ENCODE assay signal across 8 cellular contexts in the genomic region with DNA sequence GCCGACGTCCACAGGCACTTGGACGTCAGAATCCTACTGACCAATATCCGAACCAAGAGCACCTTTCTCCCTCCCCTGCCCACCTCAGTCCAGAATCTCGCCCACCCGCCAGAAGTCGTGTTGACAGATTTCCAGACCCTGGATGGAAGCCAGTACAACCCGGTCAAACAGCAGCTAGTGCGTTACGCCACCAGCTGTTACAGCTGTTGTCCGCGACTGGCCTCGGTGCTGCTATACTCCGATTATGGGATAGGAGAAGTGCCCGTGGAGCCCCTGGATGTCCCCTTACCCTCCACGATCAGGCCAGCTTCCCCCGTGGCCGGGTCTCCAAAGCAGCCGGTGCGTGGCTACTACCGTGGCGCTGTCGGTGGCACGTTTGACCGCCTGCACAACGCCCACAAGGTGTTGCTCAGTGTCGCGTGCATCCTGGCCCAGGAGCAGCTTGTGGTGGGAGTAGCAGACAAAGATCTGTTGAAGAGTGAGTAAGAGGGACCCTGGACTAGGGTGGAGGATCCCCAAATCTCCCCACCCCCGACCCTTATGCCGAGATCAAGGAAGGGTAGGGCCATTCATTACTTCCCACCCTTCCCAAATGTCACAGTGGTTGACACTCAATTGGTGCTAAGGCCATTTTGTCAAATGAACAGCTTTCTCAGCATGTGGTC. TPM values are rescaled to one million over a fixed set of nuclear protein-coding genes. Genes with fewer than 3 reads are reported as not detected.
A peak's percentile ranks its signal among the peaks of the same experiment; 100 is the strongest.
DNase-seq lines count a peak whose midpoint lies in the region; ATAC-seq and TF ChIP-seq lines count a peak whose summit lies in the region.

No MANE protein-coding gene starts in this region.

- DNase-seq in GM12865 (ENCODE audit: low read depth) (peak; percentile 62), RPMI8226 (peak; percentile 25), fibroblast of lung (ENCODE audit: low read depth in 2 of 2) (peak in 1 of 2 donors; percentile 28), psoas muscle (peak in 1 of 2 donors; percentile 60), NAMALWA (ENCODE audit: low spot score) (no peak)

- intact Hi-C loops in psoas muscle (cut with DNase I): no loop called here

- H3K4me2 ChIP-seq in fibroblast of lung (ENCODE audit: extremely low read depth, insufficient read depth, low read length): peak overlapping the region; percentile 98

- H3K9me3 ChIP-seq in fibroblast of lung (ENCODE audit: control insufficient read depth, insufficient read depth, low read depth, low read length) (no peaks in the 10 kb centered on the region), psoas muscle (no peaks in the 10 kb centered on the region)

- no peak for TF ChIP-seq CTCF in GM12865 (IDR thresholded peaks at IDR 0.05; ENCODE audit: insufficient read depth, low read depth, low read length, missing control alignments)
- TF ChIP-seq CTCF in fibroblast of lung (conservative IDR thresholded peaks at IDR 0.05 in 1 of 2, IDR thresholded peaks at IDR 0.05 in 1 of 2; ENCODE audit: low read depth in 1 of 2, low read length in 2 of 2): no peak
- TF ChIP-seq CTCF in psoas muscle (IDR thresholded peaks at IDR 0.05): no peak

- H3K4me3 ChIP-seq in GM12865 (ENCODE audit: low read depth, low read length): peak overlapping the region; percentile 87
- H3K4me3 ChIP-seq in fibroblast of lung (replicated peaks in 1 of 4; ENCODE audit: control extremely low read depth in 1 of 4, insufficient read depth in 1 of 4, low read depth in 3 of 4, low read length in 4 of 4): peak overlapping the region; percentile 76 to 89 (median 82)
- H3K4me3 ChIP-seq in psoas muscle: peak overlapping the region; percentile 99

- ATAC-seq in psoas muscle: no peak
- no peak for ATAC-seq in HG02623 (IDR thresholded peaks at IDR 0.05; ENCODE audit: unreplicated experiment)
- ATAC-seq in HG03135 (IDR thresholded peaks at IDR 0.05; ENCODE audit: unreplicated experiment): no peak
- ATAC-seq in GM21381 (IDR thresholded peaks at IDR 0.05; ENCODE audit: unreplicated experiment): no peak

- WGBS in psoas muscle, 3 donors: 29 to 42% (median 37%) methylated on average over 30 of the region's 30 CpGs

- H3K9ac ChIP-seq in fibroblast of lung (ENCODE audit: insufficient read depth, low read length): peak overlapping the region; percentile 76

- H4K20me1 ChIP-seq in fibroblast of lung (ENCODE audit: control insufficient read depth, extremely low read depth, insufficient read depth, low read length): no peaks in the 10 kb centered on the region

- H3K27me3 ChIP-seq in fibroblast of lung (ENCODE audit: control insufficient read depth, insufficient read depth, low read length): no peaks in the 10 kb centered on the region
- no peaks in the 10 kb centered on the region for H3K27me3 ChIP-seq in psoas muscle (ENCODE audit: insufficient read depth in 3 of 3, low read length in 2 of 3)

- H3K79me2 ChIP-seq in fibroblast of lung (ENCODE audit: control insufficient read depth, insufficient read depth, low read length): peaks cover 36% of the 10 kb centered on the region

- H3K27ac ChIP-seq in fibroblast of lung (ENCODE audit: insufficient read depth, low read length) (peak overlapping the region; percentile 83), psoas muscle (peak overlapping the region; percentile 86)

- peaks cover 18% of the 10 kb centered on the region for H3K36me3 ChIP-seq in fibroblast of lung (ENCODE audit: control insufficient read depth, insufficient read depth, low read length)
- peaks cover 2 to 23% of the 10 kb centered on the region in 2 donors for H3K36me3 ChIP-seq in psoas muscle (ENCODE audit: insufficient read depth in 1 of 2, low read depth in 1 of 2)

- peaks cover 16% of the 10 kb centered on the region for H3K4me1 ChIP-seq in fibroblast of lung (ENCODE audit: control insufficient read depth, extremely low read depth, insufficient read depth, low read length)
- H3K4me1 ChIP-seq in psoas muscle: peaks cover 28% of the 10 kb centered on the region

- H2AFZ ChIP-seq in fibroblast of lung (ENCODE audit: low read length): no peak overlapping the region

RNA-seq across cellular contexts. Expression of a gene that starts 1.0 kb away (rescaled TPM):
- total RNA-seq in fibroblast of lung: 9.8 and 16.5 TPM in 2 replicates
- 20.3 and 31.6 TPM in 2 replicates for polyA plus RNA-seq in fibroblast of lung
- 40.7 and 58.5 TPM in 2 replicates for polyA plus RNA-seq in fibroblast of lung (2012)
- polyA minus RNA-seq in fibroblast of lung (ENCODE audit: low replicate concordance): 56.0 and 196 TPM in 2 replicates
- 10 to 100 TPM; 31.6 to 45.4 (median 37.0) TPM for total RNA-seq in psoas muscle
- polyA plus RNA-seq in psoas muscle: 100 to 1,000 TPM in 1 of 3 donors, 10 to 100 TPM in 2; 41.0 to 141 (median 73.5) TPM

RNA-seq across cellular contexts. Expression of a gene that starts 3.9 kb away (rescaled TPM):
- total RNA-seq in fibroblast of lung (32.6 and 36.2 TPM in 2 replicates), psoas muscle (10 to 100 TPM; 45.2 to 67.9 (median 55.2) TPM)
- polyA plus RNA-seq in fibroblast of lung (49.3 and 56.1 TPM in 2 replicates), psoas muscle (100 to 1,000 TPM in 1 of 3 donors, 10 to 100 TPM in 2; 71.0 to 108 (median 89.2) TPM)
- 44.1 and 49.5 TPM in 2 replicates for polyA plus RNA-seq in fibroblast of lung (2012)
- 47.2 and 53.9 TPM in 2 replicates for polyA minus RNA-seq in fibroblast of lung (ENCODE audit: low replicate concordance)

RNA-seq across cellular contexts. Expression of a gene that starts 10.3 kb away (rescaled TPM):
- total RNA-seq in fibroblast of lung (2.1 and 2.6 TPM in 2 replicates), psoas muscle (1 to 10 TPM in 1 of 4 donors, under 1 TPM in 3; 0.54 to 1.2 (median 0.72) TPM)
- polyA plus RNA-seq in fibroblast of lung (0.40 and 0.80 TPM in 2 replicates), psoas muscle (1 to 10 TPM; 1.3 to 2.1 (median 1.7) TPM)
- 3.5 and 4.3 TPM in 2 replicates for polyA plus RNA-seq in fibroblast of lung (2012)
- polyA minus RNA-seq in fibroblast of lung (ENCODE audit: low replicate concordance): 0.39 and 0.44 TPM in 2 replicates

RNA-seq across cellular contexts. Expression of a gene that starts 14.6 kb away (rescaled TPM):
- total RNA-seq in fibroblast of lung (2.3 and 4.6 TPM in 2 replicates), psoas muscle (1 to 10 TPM in 2 of 4 donors, under 1 TPM in 2; 0.26 to 3.3 (median 1.4) TPM)
- polyA plus RNA-seq in fibroblast of lung (8.0 and 18.7 TPM in 2 replicates), psoas muscle (10 to 100 TPM in 1 of 3 donors, 1 to 10 TPM in 2; 3.8 to 13.3 (median 5.3) TPM)
- 7.4 and 17.6 TPM in 2 replicates for polyA plus RNA-seq in fibroblast of lung (2012)
- 0.59 and 5.4 TPM in 2 replicates for polyA minus RNA-seq in fibroblast of lung (ENCODE audit: low replicate concordance)

RNA-seq across cellular contexts. Expression of a gene that starts 26.9 kb away (rescaled TPM):
- total RNA-seq in fibroblast of lung (22.3 and 31.9 TPM in 2 replicates), psoas muscle (10 to 100 TPM in 3 of 4 donors, 1 to 10 TPM in 1; 9.1 to 17.8 (median 11.7) TPM)
- polyA plus RNA-seq in fibroblast of lung (18.5 and 19.5 TPM in 2 replicates), psoas muscle (10 to 100 TPM; 16.0 to 18.1 (median 17.5) TPM)
- polyA plus RNA-seq in fibroblast of lung (2012): 28.9 and 33.2 TPM in 2 replicates
- 29.5 and 45.2 TPM in 2 replicates for polyA minus RNA-seq in fibroblast of lung (ENCODE audit: low replicate concordance)
